In genomic region chr4:17494833-17495232, GRCh38 we compare ENCODE assay signal across 26 cellular contexts. TPM values are rescaled to one million over a fixed set of nuclear protein-coding genes. Genes with fewer than 3 reads are reported as not detected.
DNase-seq lines count a peak whose midpoint lies in the region; ATAC-seq and TF ChIP-seq lines count a peak whose summit lies in the region.
"Had no signal": no experiment of that assay in that cellular context is flagged by ENCODE, and none has a peak within 500 bp of the region (broad histone marks: within the 10 kb centered on the region; RNA-seq: fewer than 3 reads in every experiment).

No MANE protein-coding gene starts in this region.

- H2AFZ ChIP-seq in IMR-90 (replicated peaks; ENCODE audit: low read length, poor library complexity) (no peak overlapping the region), mesenchymal stem cell (ENCODE audit: low read depth, low read length) (no peak overlapping the region)

- H3K36me3 ChIP-seq in IMR-90 (ENCODE audit: control insufficient read depth, insufficient read depth, low read length) (peaks cover 26% of the 10 kb centered on the region), mesenchymal stem cell (ENCODE audit: control insufficient read depth in 1 of 2, insufficient read depth in 2 of 2, low read depth in 1 of 2, low read length in 2 of 2) (peaks cover 35 to 56% of the 10 kb centered on the region in 2 experiments)

- H3K27me3 Mint-ChIP-seq in endothelial cell (ENCODE audit: unreplicated experiment), result no peaks in the 10 kb centered on the region

- no peak for TF ChIP-seq RAD21 in IMR-90 (IDR thresholded peaks at IDR 0.05; ENCODE audit: low read length)

- H3K4me1 ChIP-seq in IMR-90 (ENCODE audit: control insufficient read depth, insufficient read depth, low read length), result peaks cover 5% of the 10 kb centered on the region; the same call in 1 of the 2 replicates
- H3K4me1 ChIP-seq in mesenchymal stem cell (ENCODE audit: control insufficient read depth, insufficient read depth, low read depth, low read length), result peaks cover 6% of the 10 kb centered on the region
- H3K4me1 ChIP-seq: testis, vagina had no signal

- no peak overlapping the region for H3K56ac ChIP-seq in IMR-90 (ENCODE audit: extremely low read depth, insufficient read depth, low read length)

- H2BK20ac ChIP-seq in IMR-90 (ENCODE audit: low read depth, low read length), result no peak overlapping the region

- DNase-seq in Ammon's horn (ENCODE audit: low spot score) (peak; percentile 59), IMR-90 (no peak), caudate nucleus (lab: John Stamatoyannopoulos, UW) (peak in 43 of 61 donors; percentile 9 to 87 (median 47)), mesenchymal stem cell (no peak), SIG-M5 (lab: John Stamatoyannopoulos, UW) (no peak), endothelial cell (ENCODE audit: low spot score) (no peak), D341Med (ENCODE audit: low spot score) (no peak)
- DNase-seq: activated CD4-positive, alpha-beta T cell treated with anti-CD3 and anti-CD28 coated beads, Interleukin-2, amount 50 U/mL, for 48 hours; activated gamma-delta T cell; central memory CD4-positive, alpha-beta T cell; Kasumi-1; kidney; lower lobe of right lung; NCI-H187; NCI-H2227 treated with DMSO at 0.1 percent for 48 hours; NCI-H82; Right ventricle myocardium superior; T-helper 1 cell; testis had no signal

- H2BK5ac ChIP-seq in IMR-90 (ENCODE audit: low read depth, low read length, poor library complexity, severe bottlenecking) (no peak overlapping the region), mesenchymal stem cell (ENCODE audit: low read depth, low read length, poor library complexity, severe bottlenecking) (no peak overlapping the region)

- intact Hi-C loops in IMR-90 (cut with micrococcal nuclease), result no loop called here

- H3K9me3 ChIP-seq in IMR-90 (ENCODE audit: control insufficient read depth, insufficient read depth, low read length) (no peaks in the 10 kb centered on the region), mesenchymal stem cell (ENCODE audit: control insufficient read depth, low read length) (no peaks in the 10 kb centered on the region)
- H3K9me3 ChIP-seq: lower lobe of right lung, testis, vagina had no signal

- no peaks in the 10 kb centered on the region for H3K9me3 Mint-ChIP-seq in endothelial cell (ENCODE audit: unreplicated experiment)

- no peak overlapping the region for H3K14ac ChIP-seq in IMR-90 (replicated peaks; ENCODE audit: low read depth, low read length)
- H3K14ac ChIP-seq in mesenchymal stem cell (ENCODE audit: low read length in 2 of 2), result no peak overlapping the region

- H3K27ac ChIP-seq in IMR-90 (ENCODE audit: insufficient read depth, low read length) (no peak overlapping the region), caudate nucleus (ENCODE audit: low read depth, low read length) (peak overlapping the region; percentile 72), mesenchymal stem cell (ENCODE audit: low read length, poor library complexity, severe bottlenecking) (no peak overlapping the region)
- H3K27ac ChIP-seq: lower lobe of right lung, testis, vagina had no signal

- H2AK9ac ChIP-seq in IMR-90 (replicated peaks; ENCODE audit: low read depth, low read length, poor library complexity), result peak overlapping the region; percentile 26

- peaks cover 5% of the 10 kb centered on the region for H3K4me1 Mint-ChIP-seq in endothelial cell (ENCODE audit: unreplicated experiment)

- CTCF ChIA-PET in IMR-90 (lab: Yijun Ruan, JAX), result no interaction called here

- peaks cover 7% of the 10 kb centered on the region; the same call in 1 of the 2 replicates for H3K9me1 ChIP-seq in IMR-90 (ENCODE audit: insufficient read depth, low read length)

- H2BK120ac ChIP-seq in IMR-90 (ENCODE audit: low read depth, low read length), result no peak overlapping the region
- H2BK120ac ChIP-seq in mesenchymal stem cell (ENCODE audit: low read depth, low read length), result no peak overlapping the region

- TF ChIP-seq POLR2A in IMR-90 (IDR thresholded peaks at IDR 0.05; ENCODE audit: low read depth, low read length), result no peak

- H3K9ac ChIP-seq in IMR-90 (ENCODE audit: low read depth, low read length) (no peak overlapping the region), mesenchymal stem cell (ENCODE audit: low read length) (peak overlapping the region; percentile 49)

- H3K27ac Mint-ChIP-seq in endothelial cell (ENCODE audit: unreplicated experiment), result no peak overlapping the region

- peak; percentile 11; the same call in 1 of the 2 replicates for ATAC-seq in IMR-90 (ENCODE audit: low read depth)
- ATAC-seq in GM21576 (IDR thresholded peaks at IDR 0.05; ENCODE audit: unreplicated experiment), result no peak
- ATAC-seq: lower lobe of right lung had no signal

- no peak overlapping the region for H3K4ac ChIP-seq in IMR-90 (ENCODE audit: low read depth, low read length)
- H3K4ac ChIP-seq in mesenchymal stem cell (ENCODE audit: low read depth in 1 of 2, low read length in 2 of 2), result no peak overlapping the region

- H3K4me3 ChIP-seq in IMR-90 (ENCODE audit: insufficient read depth, low read depth, low read length), result no peak overlapping the region
- H3K4me3 ChIP-seq in mesenchymal stem cell (ENCODE audit: insufficient read depth in 1 of 2, low read depth in 1 of 2, low read length in 2 of 2), result peak overlapping the region in 1 of 2 experiments; percentile 20
- H3K4me3 ChIP-seq: lower lobe of right lung, testis, vagina had no signal

- peaks cover 12% of the 10 kb centered on the region for H3K36me3 Mint-ChIP-seq in endothelial cell (ENCODE audit: low read depth, unreplicated experiment)

- no peaks in the 10 kb centered on the region for H4K20me1 ChIP-seq in IMR-90 (ENCODE audit: insufficient read depth, low read length)

- TF ChIP-seq CTCF in IMR-90 (conservative IDR thresholded peaks at IDR 0.05; ENCODE audit: low read depth, low read length) (no peak), endothelial cell (IDR thresholded peaks at IDR 0.05; ENCODE audit: unreplicated experiment) (no peak)

- H4K91ac ChIP-seq in IMR-90 (ENCODE audit: insufficient read depth, low read depth, low read length) (no peak overlapping the region), mesenchymal stem cell (ENCODE audit: low read length) (no peak overlapping the region)

- BruUV-seq in IMR-90 (replicated peaks; lab: Mats Ljungman, UMichigan), result no TSS peak

- H2AK5ac ChIP-seq in IMR-90 (ENCODE audit: low read depth, low read length) (no peak overlapping the region), mesenchymal stem cell (ENCODE audit: low read length, severe bottlenecking) (no peak overlapping the region)

- no peak overlapping the region for H2BK12ac ChIP-seq in mesenchymal stem cell (ENCODE audit: low read length in 2 of 2)

- POLR2A ChIA-PET in IMR-90 (lab: Charles Lee; ENCODE audit: unreplicated experiment), result no interaction called here

- H3K4me3 Mint-ChIP-seq in endothelial cell (ENCODE audit: unreplicated experiment), result no peak overlapping the region

- H4K8ac ChIP-seq in IMR-90 (ENCODE audit: low read depth in 2 of 2, low read length in 2 of 2) (no peak overlapping the region), mesenchymal stem cell (ENCODE audit: low read length) (no peak overlapping the region)

- H4K5ac ChIP-seq in IMR-90 (ENCODE audit: low read depth, low read length), result no peak overlapping the region

- H2BK15ac ChIP-seq in IMR-90 (ENCODE audit: low read depth, low read length) (no peak overlapping the region), mesenchymal stem cell (ENCODE audit: low read depth, poor library complexity, severe bottlenecking) (no peak overlapping the region)

- H3K18ac ChIP-seq in IMR-90 (ENCODE audit: low read depth, low read length) (no peak overlapping the region), mesenchymal stem cell (ENCODE audit: low read depth in 1 of 2, low read length in 2 of 2) (peak overlapping the region in 1 of 2 experiments; percentile 5)

- H3K27me3 ChIP-seq in IMR-90 (ENCODE audit: control insufficient read depth, insufficient read depth, low read length) (no peaks in the 10 kb centered on the region), mesenchymal stem cell (ENCODE audit: control insufficient read depth in 1 of 2, insufficient read depth in 1 of 2, low read length in 2 of 2) (no peaks in the 10 kb centered on the region)
- H3K27me3 ChIP-seq: testis, vagina had no signal

- no peak overlapping the region for H3K23ac ChIP-seq in IMR-90 (ENCODE audit: low read depth, low read length)
- H3K23ac ChIP-seq in mesenchymal stem cell (ENCODE audit: low read length in 2 of 2), result no peak overlapping the region

- in situ Hi-C loops in IMR-90 (cut with MboI; ENCODE audit: low sequenced_read_pairs), result no loop called here

- dilution Hi-C loops in IMR-90 (cut with HindIII; ENCODE audit: low sequenced_read_pairs, unreplicated experiment), result no loop called here

- no CpG with 5 or more reads among the region's 7 CpGs for WGBS in IMR-90 (ENCODE audit: extremely low coverage in 2 of 2, insufficient read length in 1 of 2), 2 experiments
- WGBS in mesenchymal stem cell, result 95% methylated on average over 7 of the region's 7 CpGs

- H3K4me2 ChIP-seq in IMR-90 (ENCODE audit: low read depth, low read length) (no peak overlapping the region), mesenchymal stem cell (ENCODE audit: low read length, poor library complexity, severe bottlenecking) (no peak overlapping the region)

- H3K79me1 ChIP-seq in IMR-90 (ENCODE audit: low read depth in 1 of 2, low read length in 2 of 2), result peaks cover 0 to 4% of the 10 kb centered on the region in 2 experiments; a peak in 2 of 4 replicates
- peaks cover 26% of the 10 kb centered on the region for H3K79me1 ChIP-seq in mesenchymal stem cell (replicated peaks; ENCODE audit: low read length, poor library complexity, severe bottlenecking)

RNA-seq across cellular contexts. Expression of gene QDPR, which starts 17.1 kb away (rescaled TPM):
- total RNA-seq in IMR-90 (2012; rRNA removed) (10.4 and 10.8 TPM in 2 replicates), endothelial cell (ENCODE audit: unreplicated experiment) (25.8 TPM)
- 28.4 and 31.1 TPM in 2 replicates for polyA plus RNA-seq in IMR-90 (2012; rRNA removed)
- polyA plus RNA-seq in IMR-90 (2012; cell fraction: cytosol; rRNA removed), result 33.7 and 35.6 TPM in 2 replicates
- 11.3 and 26.4 TPM in 2 replicates for polyA plus RNA-seq in IMR-90 (2012; cell fraction: nucleus; rRNA removed; ENCODE audit: low replicate concordance)
- polyA plus RNA-seq in mesenchymal stem cell (2013, experiment 1 of 2), result 33.0 TPM
- 35.2 TPM for polyA plus RNA-seq in mesenchymal stem cell (2013, experiment 2 of 2)

RNA-seq across cellular contexts. Expression of gene CLRN2, which starts 20.1 kb away (rescaled TPM):
- total RNA-seq in IMR-90 (2012; rRNA removed), result not detected in 2 replicates
- not detected in 2 replicates for polyA plus RNA-seq in IMR-90 (2012; rRNA removed)
- not detected in 2 replicates for polyA plus RNA-seq in IMR-90 (2012; cell fraction: cytosol; rRNA removed)
- not detected in 2 replicates for polyA plus RNA-seq in IMR-90 (2012; cell fraction: nucleus; rRNA removed; ENCODE audit: low replicate concordance)
- polyA plus RNA-seq in mesenchymal stem cell (2013, experiment 1 of 2), result not detected
- polyA plus RNA-seq in mesenchymal stem cell (2013, experiment 2 of 2), result not detected
- not detected for total RNA-seq in endothelial cell (ENCODE audit: unreplicated experiment)
- total RNA-seq: frontal cortex, G401, kidney, lower lobe of right lung, mucosa of gallbladder, pulmonary artery endothelial cell, Right ventricle myocardium superior, skeletal muscle tissue, testis, vagina had no signal

Comparison
In these comparisons a context has a peak if more than half of its experiments do, and no peak if none do; other contexts are left out.
1. DNase-seq: peak in Ammon's horn (single experiment) and caudate nucleus (43 of 61); none in IMR-90 (single experiment), mesenchymal stem cell (single experiment), SIG-M5 (single experiment), endothelial cell (single experiment) and D341Med (single experiment).